Comparison of ENCODE assay signal across 8 cellular contexts in the genomic region with DNA sequence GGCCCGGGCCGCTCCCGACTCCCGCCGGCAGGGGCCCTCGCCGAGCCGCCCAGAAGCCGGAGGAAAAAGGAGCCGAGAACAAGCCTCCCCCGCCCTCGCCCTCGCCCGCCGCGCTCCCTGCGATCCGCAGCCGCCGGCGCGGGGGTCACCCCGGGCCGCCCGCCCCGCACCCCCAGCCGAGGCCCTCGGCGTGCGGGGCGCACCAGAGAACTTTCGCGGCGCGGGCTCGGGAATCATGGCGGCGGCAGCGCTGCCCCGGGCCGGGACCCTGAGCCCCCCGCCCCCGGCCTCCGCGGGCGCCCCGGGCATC. TPM values are rescaled to one million over a fixed set of nuclear protein-coding genes. Genes with fewer than 3 reads are reported as not detected.
DNase-seq lines count a peak whose midpoint lies in the region; ATAC-seq and TF ChIP-seq lines count a peak whose summit lies in the region.

No MANE protein-coding gene starts in this region.

- H3K4me3 ChIP-seq in PC-9 (peak overlapping the region; percentile 36; the same call in 1 of the 2 replicates), fibroblast of the aortic adventitia (ENCODE audit: low read depth, low read length) (peak overlapping the region; percentile 85), neural progenitor cell (peak overlapping the region; percentile 88), subcutaneous abdominal adipose tissue (ENCODE audit: low read depth in 1 of 5, low read length in 5 of 5) (peak overlapping the region in 3 of 5 donors; percentile 26 to 76 (median 51))

- no peaks in the 10 kb centered on the region for H3K27me3 ChIP-seq in PC-9 (ENCODE audit: insufficient read depth, low read depth)
- no peaks in the 10 kb centered on the region for H3K27me3 ChIP-seq in neural progenitor cell
- H3K27me3 ChIP-seq in subcutaneous abdominal adipose tissue (ENCODE audit: control insufficient read depth in 5 of 5, insufficient read depth in 4 of 5, low read length in 5 of 5), result no peaks in the 10 kb centered on the region

- no peaks in the 10 kb centered on the region for H3K9me3 Mint-ChIP-seq in neural progenitor cell

- H3K4me1 ChIP-seq in PC-9 (replicated peaks; ENCODE audit: insufficient read depth) (no peaks in the 10 kb centered on the region), neural progenitor cell (peaks cover 18% of the 10 kb centered on the region), subcutaneous abdominal adipose tissue (ENCODE audit: control insufficient read depth in 5 of 5, insufficient read depth in 5 of 5, low read length in 5 of 5) (peaks cover 4 to 43% (median 37%) of the 10 kb centered on the region in 5 donors)

- TF ChIP-seq CTCF in PC-9 (conservative IDR thresholded peaks at IDR 0.05), result no peak
- TF ChIP-seq CTCF in fibroblast of the aortic adventitia (IDR thresholded peaks at IDR 0.05; ENCODE audit: insufficient read depth, low read length), result peak; percentile 58
- TF ChIP-seq CTCF in neural progenitor cell (IDR thresholded peaks at IDR 0.05), result peak; percentile 50

- CTCF ChIA-PET in PC-9 (lab: Charles Lee), result interaction anchor here (0.6 to 1.1 kb wide), 2 partner anchors 38 to 489 kb away, joined by 6 to 8 read pairs; partner anchors contain the start of gene MTRFR

- DNase-seq in AML-193 (lab: John Stamatoyannopoulos, UW) (peak; percentile 39 to 53), PC-9 (peak in 1 of 2 experiments; percentile 67), activated T-helper 1 cell treated with Interleukin-2 at 50 U/mL for 16 hours (ENCODE audit: low read depth) (peak; percentile 63), fibroblast of the aortic adventitia (ENCODE audit: low read depth) (peak; percentile 44), neural progenitor cell (ENCODE audit: low spot score) (peak; percentile 91)

- H3K79me2 ChIP-seq in PC-9 (ENCODE audit: low read depth), result peaks cover 17% of the 10 kb centered on the region
- peaks cover 69% of the 10 kb centered on the region for H3K79me2 ChIP-seq in neural progenitor cell (ENCODE audit: low read depth)

- POLR2A ChIA-PET in PC-9 (lab: Charles Lee; ENCODE audit: unreplicated experiment), result no interaction called here

- H3K9me2 ChIP-seq in PC-9 (ENCODE audit: insufficient read depth), result no peaks in the 10 kb centered on the region

- peaks cover 6% of the 10 kb centered on the region for H3K27me3 Mint-ChIP-seq in neural progenitor cell (ENCODE audit: insufficient read depth, low read depth)

- no TSS peak for BruUV-seq in PC-9 (replicated peaks; lab: Mats Ljungman, UMichigan)

- no peaks in the 10 kb centered on the region; the same call in 1 of the 2 replicates for H4K20me1 ChIP-seq in PC-9 (ENCODE audit: insufficient read depth)
- no peaks in the 10 kb centered on the region for H4K20me1 ChIP-seq in neural progenitor cell (ENCODE audit: low read depth)

- ATAC-seq in GM19043 (IDR thresholded peaks at IDR 0.05; ENCODE audit: low read depth, unreplicated experiment) (peak; percentile 38), HG03439 (IDR thresholded peaks at IDR 0.05; ENCODE audit: unreplicated experiment) (peak; percentile 52)

- no peak overlapping the region for H3K27ac ChIP-seq in PC-9
- peak overlapping the region; percentile 37 for H3K27ac ChIP-seq in neural progenitor cell
- H3K27ac ChIP-seq in subcutaneous abdominal adipose tissue (ENCODE audit: low read depth, low read length), result no peak overlapping the region

- H3K36me3 Mint-ChIP-seq in neural progenitor cell, result peaks cover 8% of the 10 kb centered on the region

- H3K36me3 ChIP-seq in PC-9 (ENCODE audit: low read depth) (no peaks in the 10 kb centered on the region), neural progenitor cell (no peaks in the 10 kb centered on the region), subcutaneous abdominal adipose tissue (ENCODE audit: control insufficient read depth in 5 of 5, insufficient read depth in 5 of 5, low read length in 5 of 5) (peaks cover 0 to 11% (median 7%) of the 10 kb centered on the region in 5 donors)

- no peak overlapping the region for H3K4me3 Mint-ChIP-seq in neural progenitor cell

- H3K9ac ChIP-seq in neural progenitor cell (no peak overlapping the region), subcutaneous abdominal adipose tissue (ENCODE audit: low read length in 5 of 5) (no peak overlapping the region)

- H3F3A ChIP-seq in PC-9 (ENCODE audit: insufficient read depth, low read depth), result no peaks in the 10 kb centered on the region
- peaks cover 20% of the 10 kb centered on the region for H3F3A ChIP-seq in neural progenitor cell (ENCODE audit: low read depth)

- intact Hi-C loops in PC-9 (cut with micrococcal nuclease; ENCODE audit: unreplicated experiment), result no loop called here

- H3K4me2 ChIP-seq in PC-9 (no peak overlapping the region), neural progenitor cell (no peak overlapping the region)

- H3K9me3 ChIP-seq in PC-9 (ENCODE audit: insufficient read depth, low read depth) (no peaks in the 10 kb centered on the region), neural progenitor cell (ENCODE audit: low read depth) (no peaks in the 10 kb centered on the region), subcutaneous abdominal adipose tissue (ENCODE audit: control insufficient read depth in 5 of 5, low read length in 5 of 5) (no peaks in the 10 kb centered on the region)

- H3K27ac Mint-ChIP-seq in neural progenitor cell, result no peak overlapping the region

- H2AFZ ChIP-seq in PC-9, result no peak overlapping the region
- H2AFZ ChIP-seq in neural progenitor cell (replicated peaks), result no peak overlapping the region

- H3K4me1 Mint-ChIP-seq in neural progenitor cell, result peaks cover 39% of the 10 kb centered on the region

RNA-seq across cellular contexts. Expression of gene CDK2AP1, which starts 0.5 kb away (rescaled TPM):
- total RNA-seq in PC-9 (2021) (59.8 and 61.7 TPM in 2 replicates), fibroblast of the aortic adventitia (ENCODE audit: low replicate concordance) (85.5 and 356 TPM in 2 replicates), neural progenitor cell (ENCODE audit: low replicate concordance) (177 and 282 TPM in 2 replicates)

RNA-seq across cellular contexts. Expression of gene MTRFR, which starts 37.9 kb away (rescaled TPM):
- total RNA-seq in PC-9 (2021) (18.6 and 19.4 TPM in 2 replicates), fibroblast of the aortic adventitia (ENCODE audit: low replicate concordance) (12.8 and 17.5 TPM in 2 replicates), neural progenitor cell (ENCODE audit: low replicate concordance) (12.7 and 17.3 TPM in 2 replicates)

RNA-seq across cellular contexts. Expression of gene MPHOSPH9, which starts 38.2 kb away (rescaled TPM):
- total RNA-seq in PC-9 (2021) (46.9 and 58.5 TPM in 2 replicates), fibroblast of the aortic adventitia (ENCODE audit: low replicate concordance) (27.4 and 68.9 TPM in 2 replicates), neural progenitor cell (ENCODE audit: low replicate concordance) (177 and 302 TPM in 2 replicates)

Comparison
In these comparisons a context has a peak if more than half of its experiments do, and no peak if none do; other contexts are left out.
1. H3K4me3 ChIP-seq: peak in every context shown above with its lines; median percentile 88 in neural progenitor cell; 85 in fibroblast of the aortic adventitia; 51 in subcutaneous abdominal adipose tissue; 36 in PC-9.